Comparison of ENCODE assay signal across 16 cellular contexts in genomic region chr2:127721978-127722355, GRCh38. TPM values are rescaled to one million over a fixed set of nuclear protein-coding genes. Genes with fewer than 3 reads are reported as not detected.
A peak's percentile ranks its signal among the peaks of the same experiment; 100 is the strongest.
DNase-seq lines count a peak whose midpoint lies in the region; ATAC-seq and TF ChIP-seq lines count a peak whose summit lies in the region.
"Had no signal": no experiment of that assay in that cellular context is flagged by ENCODE, and none has a peak within 500 bp of the region (broad histone marks: within the 10 kb centered on the region; RNA-seq: fewer than 3 reads in every experiment).

No MANE protein-coding gene starts in this region.

- H3K4me1 Mint-ChIP-seq in activated T-cell treated with anti-CD3 and anti-CD28 coated beads, Interleukin-2, amount 50 U/mL, for 24 hours (ENCODE audit: low read depth), result peaks cover 11% of the 10 kb centered on the region
- peaks cover 5% of the 10 kb centered on the region for H3K4me1 Mint-ChIP-seq in endothelial cell (ENCODE audit: unreplicated experiment)

- POLR2A ChIA-PET in A673 (lab: Charles Lee; ENCODE audit: low non-redundant PET), result no interaction called here

- peaks cover 60% of the 10 kb centered on the region for H3K36me3 ChIP-seq in A673 (ENCODE audit: insufficient read depth, low read length, poor library complexity, severe bottlenecking)

- no peaks in the 10 kb centered on the region for H3K27me3 Mint-ChIP-seq in activated T-cell treated with anti-CD3 and anti-CD28 coated beads, Interleukin-2, amount 50 U/mL, for 24 hours
- H3K27me3 Mint-ChIP-seq in endothelial cell (ENCODE audit: unreplicated experiment), result peaks cover 2% of the 10 kb centered on the region

- no peaks in the 10 kb centered on the region for H3K9me3 ChIP-seq in A673 (ENCODE audit: low read depth, low read length, poor library complexity, severe bottlenecking)
- H3K9me3 ChIP-seq: neutrophil had no signal

- CTCF ChIA-PET in A673 (lab: Charles Lee), result no interaction called here

- no TSS peak for BruUV-seq in A673 (replicated peaks; lab: Mats Ljungman, UMichigan)

- no peaks in the 10 kb centered on the region for H3K4me1 ChIP-seq in A673 (ENCODE audit: insufficient read depth, low read length, poor library complexity, severe bottlenecking)

- H3K27me3 ChIP-seq in A673 (replicated peaks; ENCODE audit: insufficient read depth, low read depth, low read length, poor library complexity), result no peaks in the 10 kb centered on the region
- H3K27me3 ChIP-seq: dorsolateral prefrontal cortex, neutrophil had no signal

- no peak overlapping the region for H3K4me3 Mint-ChIP-seq in activated T-cell treated with anti-CD3 and anti-CD28 coated beads, Interleukin-2, amount 50 U/mL, for 24 hours
- peak overlapping the region; percentile 67 for H3K4me3 Mint-ChIP-seq in endothelial cell (ENCODE audit: unreplicated experiment)

- H3K27ac Mint-ChIP-seq in activated T-cell treated with anti-CD3 and anti-CD28 coated beads, Interleukin-2, amount 50 U/mL, for 24 hours, result peak overlapping the region; percentile 78
- H3K27ac Mint-ChIP-seq in endothelial cell (ENCODE audit: unreplicated experiment), result no peak overlapping the region

- no peak overlapping the region for H3K4me3 ChIP-seq in A673 (ENCODE audit: low read depth, low read length, poor library complexity, severe bottlenecking)
- H3K4me3 ChIP-seq: dorsolateral prefrontal cortex had no signal

- TF ChIP-seq CTCF in endothelial cell (IDR thresholded peaks at IDR 0.05; ENCODE audit: unreplicated experiment) (no peak), A673 (conservative IDR thresholded peaks at IDR 0.05; ENCODE audit: low read depth, low read length) (no peak)

- H3K27ac ChIP-seq in A673 (ENCODE audit: low read depth, low read length, poor library complexity, severe bottlenecking), result no peak overlapping the region
- H3K27ac ChIP-seq: dorsolateral prefrontal cortex, neutrophil, WERI-Rb-1 had no signal

- intact Hi-C loops in A673 (cut with micrococcal nuclease; ENCODE audit: unreplicated experiment), result no loop called here

- DNase-seq in activated T-cell treated with anti-CD3 and anti-CD28 coated beads, Interleukin-2, amount 50 U/mL, for 24 hours, result no peak
- DNase-seq in activated T-cell treated with anti-CD3 and anti-CD28 coated beads, Interleukin-2, amount 50 U/mL, for 48 hours, result no peak
- peak; percentile 14 for DNase-seq in NCI-H226
- no peak for DNase-seq in endothelial cell (ENCODE audit: low spot score)
- DNase-seq in renal cortical epithelial cell (ENCODE audit: low read depth), result peak; percentile 80
- DNase-seq in NCI-H1930 (lab: John Stamatoyannopoulos, UW), result no peak
- DNase-seq in A673 (ENCODE audit: low spot score), result no peak
- DNase-seq: activated T-cell treated with anti-CD3 and anti-CD28 coated beads for 4 hours, aorta, COR-L47, dorsolateral prefrontal cortex, NCI-H1105, NCI-H446 treated with DMSO at 0.1 percent for 48 hours, WERI-Rb-1 had no signal

- H3K9me3 Mint-ChIP-seq in activated T-cell treated with anti-CD3 and anti-CD28 coated beads, Interleukin-2, amount 50 U/mL, for 24 hours, result no peaks in the 10 kb centered on the region
- H3K9me3 Mint-ChIP-seq in endothelial cell (ENCODE audit: unreplicated experiment), result no peaks in the 10 kb centered on the region

- peaks cover 88% of the 10 kb centered on the region for H3K36me3 Mint-ChIP-seq in activated T-cell treated with anti-CD3 and anti-CD28 coated beads, Interleukin-2, amount 50 U/mL, for 24 hours (ENCODE audit: low read depth)
- H3K36me3 Mint-ChIP-seq in endothelial cell (ENCODE audit: low read depth, unreplicated experiment), result peaks cover 19% of the 10 kb centered on the region

- ATAC-seq in GM21381 (IDR thresholded peaks at IDR 0.05; ENCODE audit: unreplicated experiment), result no peak

RNA-seq across cellular contexts. Expression of gene SFT2D3, which starts 20.7 kb away (rescaled TPM):
- total RNA-seq in endothelial cell (ENCODE audit: unreplicated experiment), result 4.9 TPM
- 5.4 and 9.2 TPM in 2 replicates for total RNA-seq in renal cortical epithelial cell
- 7.1 and 7.6 TPM in 2 replicates for total RNA-seq in A673 (2021)

RNA-seq across cellular contexts. Expression of gene LIMS2, which starts 46.6 kb away (rescaled TPM):
- total RNA-seq in endothelial cell (ENCODE audit: unreplicated experiment) (3.8 TPM), renal cortical epithelial cell (0.87 and 3.7 TPM in 2 replicates), A673 (2021) (1.2 and 1.5 TPM in 2 replicates)

Comparison
In these comparisons a context has a peak if more than half of its experiments do, and no peak if none do; other contexts are left out.
1. DNase-seq: peak in NCI-H226 (single experiment) and renal cortical epithelial cell (single experiment); none in activated T-cell treated with anti-CD3 and anti-CD28 coated beads, Interleukin-2, amount 50 U/mL, for 24 hours (single experiment), activated T-cell treated with anti-CD3 and anti-CD28 coated beads, Interleukin-2, amount 50 U/mL, for 48 hours (0 of 2), endothelial cell (single experiment), NCI-H1930 (0 of 2) and A673 (single experiment).